ENCODE assay signal across 8 cellular contexts in the genomic region with DNA sequence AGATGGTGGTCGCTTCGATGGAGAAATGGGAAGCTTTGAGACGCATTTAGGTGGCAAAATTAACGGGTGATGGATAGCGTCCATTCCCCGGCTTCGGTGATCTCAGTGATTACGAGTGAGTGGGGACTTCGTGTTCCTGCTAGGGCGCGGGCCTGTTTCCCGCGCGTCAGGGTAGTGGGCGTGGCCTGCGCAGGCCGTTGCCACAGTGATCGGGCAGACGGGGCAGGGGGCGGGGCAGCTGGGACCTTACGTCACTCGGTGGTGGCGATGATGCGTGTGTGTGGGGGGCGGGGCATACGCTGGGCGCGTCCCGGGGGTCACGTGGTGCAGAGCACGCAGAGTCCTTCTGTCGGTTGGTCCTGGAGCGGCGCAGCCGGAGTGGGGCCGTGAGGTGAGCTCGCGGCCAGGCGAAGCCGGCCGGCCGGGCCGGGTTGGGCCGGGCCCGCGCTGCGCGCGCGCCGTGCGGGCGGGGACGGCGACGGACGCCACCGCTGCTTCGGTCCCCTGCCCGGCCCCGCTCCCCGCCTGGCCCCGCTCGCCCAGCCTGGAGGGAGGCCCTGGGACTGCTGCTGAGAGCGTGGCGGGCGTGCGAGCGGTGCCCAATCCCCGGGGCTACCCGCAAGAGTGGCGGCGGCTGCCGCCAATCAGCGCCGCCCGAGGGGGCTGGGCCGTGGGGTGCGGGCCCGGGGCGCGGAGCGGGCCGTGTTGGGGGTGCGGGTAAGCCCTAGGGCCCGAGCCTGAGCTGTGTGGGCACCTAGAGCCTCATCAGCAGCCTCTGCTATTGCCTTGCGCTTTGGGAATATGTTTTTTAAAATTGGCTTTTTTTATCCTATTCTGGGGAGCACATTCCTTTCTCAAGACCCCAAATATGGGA. TPM values are rescaled to one million over a fixed set of nuclear protein-coding genes. Genes with fewer than 3 reads are reported as not detected.
DNase-seq lines count a peak whose midpoint lies in the region; ATAC-seq, FAIRE-seq and TF ChIP-seq lines count a peak whose summit lies in the region.

A gene (plus strand): TSS at position 327 of the 874 bp plus-strand sequence. CDS start 29,508 bp downstream, outside the sequence.

- H3K4me1 ChIP-seq in ascending aorta (peaks cover 0 to 30% of the 10 kb centered on the region in 2 donors), right cardiac atrium (ENCODE audit: control insufficient read depth, insufficient read depth, low read length) (peaks cover 8% of the 10 kb centered on the region), uterus (peaks cover 0 to 9% of the 10 kb centered on the region in 2 donors)

- peak within 1 kb of the TSS; percentile 87 for H3K4me3 Mint-ChIP-seq in T-helper 2 cell treated with Interferon-gamma antibody and Interleukin-4, amounts not matched to agents 5 μg/mL and 100 μg/mL, for 36 hours

- peak within 1 kb of the TSS; percentile 98 for H3K27ac Mint-ChIP-seq in T-helper 2 cell treated with Interferon-gamma antibody and Interleukin-4, amounts not matched to agents 5 μg/mL and 100 μg/mL, for 36 hours

- 2% methylated on average over 87 of the region's 87 CpGs for WGBS in right cardiac atrium

- H3K4me1 Mint-ChIP-seq in T-helper 2 cell treated with Interferon-gamma antibody and Interleukin-4, amounts not matched to agents 5 μg/mL and 100 μg/mL, for 36 hours (ENCODE audit: low read depth) = peaks cover 47% of the 10 kb centered on the region

- TF ChIP-seq POLR2A in uterus (IDR thresholded peaks at IDR 0.05) = peak; percentile 89 to 96

- DNase-seq in GM18507 (ENCODE audit: extremely low spot score, insufficient read length, low read depth) (peak; percentile 84), NCI-H2029 (lab: John Stamatoyannopoulos, UW) (peak; percentile 95), ascending aorta (ENCODE audit: low spot score in 2 of 2) (peak; percentile 96 to 100), right cardiac atrium (peak; percentile 99 to 100 (median 100)), putamen (ENCODE audit: low spot score) (peak; percentile 97), uterus (peak; percentile 99)
- DNase-seq in T-helper 2 cell treated with Interferon-gamma antibody and Interleukin-4, amounts not matched to agents 5 μg/mL and 100 μg/mL, for 36 hours (ENCODE audit: low spot score) = peak; percentile 98

- H3K4me3 ChIP-seq in ascending aorta = peak within 1 kb of the TSS; percentile 85
- peak within 1 kb of the TSS; percentile 94 for H3K4me3 ChIP-seq in right cardiac atrium (ENCODE audit: low read length)
- H3K4me3 ChIP-seq in uterus = peak within 1 kb of the TSS; percentile 63 to 84

- H3K36me3 ChIP-seq in ascending aorta (no peaks in the 10 kb centered on the region), uterus (no peaks in the 10 kb centered on the region)

- no peaks in the 10 kb centered on the region for H3K27me3 Mint-ChIP-seq in T-helper 2 cell treated with Interferon-gamma antibody and Interleukin-4, amounts not matched to agents 5 μg/mL and 100 μg/mL, for 36 hours (ENCODE audit: low read depth)

- peaks cover 7% of the 10 kb centered on the region for H3K9me3 Mint-ChIP-seq in T-helper 2 cell treated with Interferon-gamma antibody and Interleukin-4, amounts not matched to agents 5 μg/mL and 100 μg/mL, for 36 hours

- FAIRE-seq in GM18507 (lab: Jason Lieb, UNC) = peak; percentile 91

- TF ChIP-seq CTCF in ascending aorta (IDR thresholded peaks at IDR 0.05) = peak in 1 of 3 experiments; percentile 60
- TF ChIP-seq CTCF in uterus (IDR thresholded peaks at IDR 0.05) = peak in 3 of 4 experiments; percentile 5 to 71 (median 38)

- H3K27me3 ChIP-seq in ascending aorta = no peaks in the 10 kb centered on the region
- no peaks in the 10 kb centered on the region for H3K27me3 ChIP-seq in right cardiac atrium (ENCODE audit: control insufficient read depth, insufficient read depth)
- no peaks in the 10 kb centered on the region for H3K27me3 ChIP-seq in uterus

- intact Hi-C loops in ascending aorta (cut with DNase I) (loop anchor here (1.0 kb wide), 3 partner anchors 30 to 156 kb away; a partner anchor contains a TSS), right cardiac atrium (cut with DNase I) (no loop called here), uterus (cut with DNase I; ENCODE audit: low total_unique reads) (no loop called here)

- H3K36me3 Mint-ChIP-seq in T-helper 2 cell treated with Interferon-gamma antibody and Interleukin-4, amounts not matched to agents 5 μg/mL and 100 μg/mL, for 36 hours (ENCODE audit: low read depth) = peaks cover 17% of the 10 kb centered on the region

- H3K9me3 ChIP-seq in ascending aorta (no peaks in the 10 kb centered on the region), right cardiac atrium (ENCODE audit: control insufficient read depth, low read length) (no peaks in the 10 kb centered on the region), uterus (no peaks in the 10 kb centered on the region)

- peak; percentile 77 for ATAC-seq in HG02973 (IDR thresholded peaks at IDR 0.05; ENCODE audit: unreplicated experiment)
- peak; percentile 85 to 92 for ATAC-seq in right cardiac atrium

- H3K27ac ChIP-seq in ascending aorta (peak within 1 kb of the TSS; percentile 96 to 98), right cardiac atrium (ENCODE audit: low read length) (peak within 1 kb of the TSS; percentile 95), uterus (peak within 1 kb of the TSS; percentile 96 to 97)

RNA-seq across cellular contexts. Expression of the gene that starts here (rescaled TPM):
- total RNA-seq in ascending aorta = 109 TPM
- total RNA-seq in right cardiac atrium = 10 to 100 TPM; 44.6 to 56.8 (median 55.6) TPM
- 38.5 TPM for polyA plus RNA-seq in right cardiac atrium
- 100 to 1,000 TPM in 1 of 4 donors, 10 to 100 TPM in 3; 35.3 to 109 (median 76.5) TPM for total RNA-seq in uterus

Comparison
In these comparisons a context has a peak if more than half of its experiments do, and no peak if none do; other contexts are left out.
1. Peak in every context shown above with its lines: DNase-seq, ATAC-seq, H3K4me3 ChIP-seq and H3K27ac ChIP-seq.